In the genomic region with DNA sequence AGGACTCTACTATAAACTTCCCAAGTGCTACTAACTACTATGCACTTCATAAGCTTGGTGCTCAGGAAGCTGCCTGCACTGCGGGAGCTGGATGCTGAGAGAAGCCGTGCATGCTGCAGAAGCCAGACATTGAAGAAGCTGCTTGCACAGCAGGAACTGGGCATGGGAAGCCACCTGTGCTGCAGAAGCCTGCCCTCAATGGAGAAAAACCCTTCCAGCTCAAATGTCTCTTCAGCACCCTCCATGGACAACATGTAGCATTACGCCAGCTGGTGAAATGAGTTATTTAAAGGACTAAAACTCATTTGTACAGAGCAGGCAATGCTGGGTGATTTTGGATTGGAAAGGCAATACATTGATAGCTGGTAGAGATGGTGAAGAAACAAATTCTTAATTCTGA, we compare ENCODE assay signal across 7 cellular contexts.
DNase-seq lines count a peak whose midpoint lies in the region; ATAC-seq and TF ChIP-seq lines count a peak whose summit lies in the region.

No MANE protein-coding gene starts in this region.

- no peak overlapping the region for H3K27ac Mint-ChIP-seq in nephron progenitor cell
- H3K27ac Mint-ChIP-seq in effector memory CD8-positive, alpha-beta T cell, result no peak overlapping the region

- H3K36me3 Mint-ChIP-seq in nephron progenitor cell (ENCODE audit: low read depth), result no peaks in the 10 kb centered on the region
- H3K36me3 Mint-ChIP-seq in effector memory CD8-positive, alpha-beta T cell (ENCODE audit: insufficient read depth), result no peaks in the 10 kb centered on the region

- no peaks in the 10 kb centered on the region for H3K9me3 Mint-ChIP-seq in nephron progenitor cell
- H3K9me3 Mint-ChIP-seq in effector memory CD8-positive, alpha-beta T cell, result no peaks in the 10 kb centered on the region

- peaks cover 4% of the 10 kb centered on the region for H3K27me3 Mint-ChIP-seq in nephron progenitor cell (ENCODE audit: low read depth, poor library complexity)
- H3K27me3 Mint-ChIP-seq in effector memory CD8-positive, alpha-beta T cell, result peaks cover 0 to 8% of the 10 kb centered on the region in 2 donors

- H3K27ac ChIP-seq in coronary artery, result no peak overlapping the region

- TF ChIP-seq CTCF in LNCAP (IDR thresholded peaks at IDR 0.05) (0 out of 2 replicates have a peak, but pooled peaks have one; percentile 15), nephron progenitor cell (IDR thresholded peaks at IDR 0.05) (peak; percentile 36), coronary artery (IDR thresholded peaks at IDR 0.05) (no peak)

- no peak overlapping the region for H3K4me3 Mint-ChIP-seq in nephron progenitor cell
- H3K4me3 Mint-ChIP-seq in effector memory CD8-positive, alpha-beta T cell, result no peak overlapping the region

- in situ Hi-C loops in SK-MEL-5 (cut with HindIII; ENCODE audit: low pct_unique_long_range_greater_than_20kb, low sequenced_read_pairs), result no loop called here

- peak; percentile 29 for DNase-seq in SK-MEL-5 (ENCODE audit: low read depth, low spot score)
- DNase-seq in nephron progenitor cell, result no peak
- no peak for DNase-seq in activated T-cell treated with anti-CD3 and anti-CD28 coated beads, Interleukin-2, amount 50 U/mL, for 1 hour
- DNase-seq in effector memory CD8-positive, alpha-beta T cell, result no peak
- DNase-seq in coronary artery (ENCODE audit: low spot score), result no peak

- peak; percentile 64 for ATAC-seq in GM18502 (IDR thresholded peaks at IDR 0.05; ENCODE audit: poor library complexity, unreplicated experiment)
- no peak for ATAC-seq in effector memory CD8-positive, alpha-beta T cell (replicated peaks)

- no peaks in the 10 kb centered on the region for H3K4me1 Mint-ChIP-seq in nephron progenitor cell
- H3K4me1 Mint-ChIP-seq in effector memory CD8-positive, alpha-beta T cell (ENCODE audit: low read depth in 2 of 2), result no peaks in the 10 kb centered on the region

- no peak overlapping the region for H3K4me3 ChIP-seq in coronary artery
